ENCODE assay signal across 9 cellular contexts in genomic region chr12:53984901-53985357, GRCh38. TPM values are rescaled to one million over a fixed set of nuclear protein-coding genes. Genes with fewer than 3 reads are reported as not detected.
DNase-seq lines count a peak whose midpoint lies in the region; ATAC-seq and TF ChIP-seq lines count a peak whose summit lies in the region.
"Had no signal": no experiment of that assay in that cellular context is flagged by ENCODE, and none has a peak within 500 bp of the region (broad histone marks: within the 10 kb centered on the region; RNA-seq: fewer than 3 reads in every experiment).

Gene HOXC10, plus strand, starts transcription at chr12:53985146. Its CDS starts 114 bp downstream, at chr12:53985260.

- peak; percentile 44 for TF ChIP-seq CTCF in CD8-positive, alpha-beta T cell (IDR thresholded peaks at IDR 0.05)
- TF ChIP-seq CTCF in endodermal cell (conservative IDR thresholded peaks at IDR 0.05): peak; percentile 72

- peak within 1 kb of the TSS; percentile 49 for H3K4me3 Mint-ChIP-seq in CD8-positive, alpha-beta T cell
- H3K4me3 Mint-ChIP-seq in activated CD4-positive, alpha-beta memory T cell treated with anti-CD3 and anti-CD28 coated beads for 36 hours: peak within 1 kb of the TSS; percentile 52
- H3K4me3 Mint-ChIP-seq in endodermal cell: no peak within 1 kb of the TSS

- no peak within 1 kb of the TSS for H3K4me3 ChIP-seq in CD8-positive, alpha-beta T cell (ENCODE audit: low read depth, low read length)
- H3K4me3 ChIP-seq in HAP-1 (peak within 1 kb of the TSS; percentile 18), endodermal cell (ENCODE audit: low read length) (no peak within 1 kb of the TSS), muscle layer of duodenum (ENCODE audit: low read depth in 1 of 2, low read length in 2 of 2) (peak within 1 kb of the TSS; percentile 37 to 47)

- no peaks in the 10 kb centered on the region for H3K36me3 ChIP-seq in CD8-positive, alpha-beta T cell (ENCODE audit: insufficient read depth, low read length)
- no peaks in the 10 kb centered on the region for H3K36me3 ChIP-seq in HAP-1 (replicated peaks)
- no peaks in the 10 kb centered on the region for H3K36me3 ChIP-seq in endodermal cell (ENCODE audit: control insufficient read depth, insufficient read depth, low read length)
- no peaks in the 10 kb centered on the region for H3K36me3 ChIP-seq in muscle layer of duodenum (ENCODE audit: control insufficient read depth in 1 of 2, insufficient read depth in 2 of 2, low read length in 2 of 2)

- WGBS in endodermal cell (ENCODE audit: insufficient coverage in 1 of 2, insufficient read length in 1 of 2), 2 experiments: 6 to 24% methylated on average over 10 to 36 of the region's 36 CpGs

- peaks cover 85% of the 10 kb centered on the region for H3K27me3 ChIP-seq in CD8-positive, alpha-beta T cell (ENCODE audit: insufficient read depth, low read length)
- H3K27me3 ChIP-seq in HAP-1 (ENCODE audit: low read depth) (0 out of 2 replicates have a peak, but pooled peaks cover under 1% of the 10 kb centered on the region), endodermal cell (ENCODE audit: control insufficient read depth, insufficient read depth, low read length, poor library complexity, severe bottlenecking) (peaks cover 100% of the 10 kb centered on the region), muscle layer of duodenum (ENCODE audit: low read depth, low read length) (peaks cover 91% of the 10 kb centered on the region)

- in situ Hi-C loops in HAP-1 (cut with MboI; ENCODE audit: low sequenced_read_pairs): loop anchor here (25.0 kb wide), 1 partner anchor 377 kb away; the partner anchor contains the start of gene GPR84

- POLR2A ChIA-PET in CD8-positive, alpha-beta T cell (lab: Charles Lee): interaction anchor here (0.6 kb wide), 1 partner anchor 352 kb away, joined by 3 read pairs; no protein-coding TSS in a partner anchor
- POLR2A ChIA-PET in activated CD4-positive, alpha-beta memory T cell treated with anti-CD3 and anti-CD28 coated beads for 36 hours (lab: Charles Lee): interaction anchor here (0.5 to 1.2 kb wide), 2 partner anchors 8 to 115 kb away, joined by 3 read pairs; no protein-coding TSS in a partner anchor

- H3K27me3 Mint-ChIP-seq in CD8-positive, alpha-beta T cell (ENCODE audit: low read depth): peaks cover 90% of the 10 kb centered on the region
- H3K27me3 Mint-ChIP-seq in activated CD4-positive, alpha-beta memory T cell treated with anti-CD3 and anti-CD28 coated beads for 36 hours: peaks cover 87% of the 10 kb centered on the region
- H3K27me3 Mint-ChIP-seq in endodermal cell (ENCODE audit: insufficient read depth): peaks cover 100% of the 10 kb centered on the region

- no peaks in the 10 kb centered on the region for H3K9me3 Mint-ChIP-seq in CD8-positive, alpha-beta T cell
- H3K9me3 Mint-ChIP-seq in activated CD4-positive, alpha-beta memory T cell treated with anti-CD3 and anti-CD28 coated beads for 36 hours: no peaks in the 10 kb centered on the region
- H3K9me3 Mint-ChIP-seq in endodermal cell: peaks cover 16% of the 10 kb centered on the region

- peaks cover 35% of the 10 kb centered on the region for H3K4me1 Mint-ChIP-seq in CD8-positive, alpha-beta T cell (ENCODE audit: low read depth)
- H3K4me1 Mint-ChIP-seq in activated CD4-positive, alpha-beta memory T cell treated with anti-CD3 and anti-CD28 coated beads for 36 hours (ENCODE audit: low read depth): peaks cover 24% of the 10 kb centered on the region
- no peaks in the 10 kb centered on the region for H3K4me1 Mint-ChIP-seq in endodermal cell

- no peak within 1 kb of the TSS for H3K9ac ChIP-seq in endodermal cell (ENCODE audit: extremely low read depth, low read length, poor library complexity, severe bottlenecking)

- no peak within 1 kb of the TSS for H3K27ac Mint-ChIP-seq in CD8-positive, alpha-beta T cell
- H3K27ac Mint-ChIP-seq in activated CD4-positive, alpha-beta memory T cell treated with anti-CD3 and anti-CD28 coated beads for 36 hours: no peak within 1 kb of the TSS
- H3K27ac Mint-ChIP-seq in endodermal cell: no peak within 1 kb of the TSS

- intact Hi-C loops in CD8-positive, alpha-beta T cell (cut with DNase I, micrococcal nuclease): loop anchor here in 1 of 2 experiments (1.0 to 10.0 kb wide), 3 partner anchors 193 to 390 kb away; no protein-coding TSS in a partner anchor
- intact Hi-C loops in activated CD4-positive, alpha-beta memory T cell treated with anti-CD3 and anti-CD28 coated beads for 36 hours (cut with micrococcal nuclease): loop anchor here (1.0 to 5.0 kb wide), 3 partner anchors 10 to 33 kb away; partner anchors contain the start of gene HOXC12

- no peaks in the 10 kb centered on the region for H3K36me3 Mint-ChIP-seq in CD8-positive, alpha-beta T cell
- no peaks in the 10 kb centered on the region for H3K36me3 Mint-ChIP-seq in activated CD4-positive, alpha-beta memory T cell treated with anti-CD3 and anti-CD28 coated beads for 36 hours
- no peaks in the 10 kb centered on the region for H3K36me3 Mint-ChIP-seq in endodermal cell (ENCODE audit: low read depth)

- CTCF ChIA-PET in CD8-positive, alpha-beta T cell (lab: Charles Lee): interaction anchor here (0.6 to 1.9 kb wide), 9 partner anchors 13 to 230 kb away, joined by 3 to 7 read pairs (median 4); partner anchors contain the start of genes HOXC12 and HOXC9
- CTCF ChIA-PET in activated CD4-positive, alpha-beta memory T cell treated with anti-CD3 and anti-CD28 coated beads for 36 hours (lab: Charles Lee): interaction anchor here (0.6 to 5.8 kb wide), 26 partner anchors 8 to 1732 kb away, joined by 3 to 46 read pairs (median 4); partner anchors contain the start of genes HOXC5, HOXC8 and SMUG1

- peak; percentile 66 for ATAC-seq in CD8-positive, alpha-beta T cell
- no peak for ATAC-seq in HG03095 (IDR thresholded peaks at IDR 0.05; ENCODE audit: unreplicated experiment)

- H3K4me1 ChIP-seq in CD8-positive, alpha-beta T cell (ENCODE audit: insufficient read depth, low read length): peaks cover 27% of the 10 kb centered on the region
- H3K4me1 ChIP-seq in HAP-1 (peaks cover 21% of the 10 kb centered on the region), endodermal cell (ENCODE audit: control insufficient read depth, insufficient read depth, low read length) (no peaks in the 10 kb centered on the region), muscle layer of duodenum (ENCODE audit: control insufficient read depth in 1 of 2, insufficient read depth in 2 of 2, low read length in 2 of 2) (peaks cover 0 to 30% of the 10 kb centered on the region in 2 donors)

- no peaks in the 10 kb centered on the region for H3K9me3 ChIP-seq in CD8-positive, alpha-beta T cell (ENCODE audit: low read length)
- no peaks in the 10 kb centered on the region for H3K9me3 ChIP-seq in HAP-1
- H3K9me3 ChIP-seq in endodermal cell (ENCODE audit: control insufficient read depth, low read length): peaks cover 8% of the 10 kb centered on the region
- H3K9me3 ChIP-seq in muscle layer of duodenum (ENCODE audit: control insufficient read depth in 1 of 2, low read length in 2 of 2): peaks cover 0 to 4% of the 10 kb centered on the region in 2 donors

- DNase-seq in CD8-positive, alpha-beta T cell: peak; percentile 26 to 83 (median 69)
- peak; percentile 90 to 96 for DNase-seq in HAP-1 (ENCODE audit: low spot score in 2 of 2)
- DNase-seq in NCI-H510A treated with DMSO at 0.1 percent for 48 hours (lab: John Stamatoyannopoulos, UW): peak; percentile 82
- peak; percentile 92 for DNase-seq in activated CD4-positive, alpha-beta memory T cell treated with anti-CD3 and anti-CD28 coated beads for 36 hours
- DNase-seq in endodermal cell: peak; percentile 97
- DNase-seq in stimulated activated CD8-positive, alpha-beta memory T cell treated with anti-CD3 and anti-CD28 coated beads, Interleukin-7, amount 100 ng/mL, for 4 hours (ENCODE audit: low read depth in 2 of 2): peak; percentile 68 to 77

- H3K27ac ChIP-seq in CD8-positive, alpha-beta T cell (ENCODE audit: low read depth, low read length): no peak within 1 kb of the TSS
- no peak within 1 kb of the TSS for H3K27ac ChIP-seq in endodermal cell (ENCODE audit: low read depth, low read length)
- no peak within 1 kb of the TSS for H3K27ac ChIP-seq in muscle layer of duodenum (ENCODE audit: low read length)

RNA-seq across cellular contexts. Expression of gene HOXC10, which starts in this region (rescaled TPM):
- total RNA-seq in CD8-positive, alpha-beta T cell: not detected
- total RNA-seq in activated CD4-positive, alpha-beta memory T cell treated with anti-CD3 and anti-CD28 coated beads for 36 hours: not detected
- not detected for total RNA-seq in endodermal cell
- polyA plus RNA-seq in endodermal cell (2013, experiment 1 of 2): 11.1 TPM
- 7.2 TPM for polyA plus RNA-seq in endodermal cell (2013, experiment 2 of 2)
- total RNA-seq: activated CD8-positive, alpha-beta memory T cell treated with anti-CD3 and anti-CD28 coated beads for 36 hours had no signal

Comparison
In these comparisons a context has a peak if more than half of its experiments do, and no peak if none do; other contexts are left out.
1. Peak in DNase-seq and ATAC-seq in CD8-positive, alpha-beta T cell; RNA of the gene not detected or under 1 TPM.
2. Peak in DNase-seq in activated CD4-positive, alpha-beta memory T cell treated with anti-CD3 and anti-CD28 coated beads for 36 hours; RNA of the gene not detected or under 1 TPM.
3. H3K4me3 ChIP-seq: peak in HAP-1 (single experiment) and muscle layer of duodenum (2 of 2); none in CD8-positive, alpha-beta T cell (single experiment) and endodermal cell (single experiment).
4. Peak in every context shown above with its lines, with median percentiles within 50 percentile points of each other: DNase-seq.